ENCODE assay signal across 12 cellular contexts in the genomic region with DNA sequence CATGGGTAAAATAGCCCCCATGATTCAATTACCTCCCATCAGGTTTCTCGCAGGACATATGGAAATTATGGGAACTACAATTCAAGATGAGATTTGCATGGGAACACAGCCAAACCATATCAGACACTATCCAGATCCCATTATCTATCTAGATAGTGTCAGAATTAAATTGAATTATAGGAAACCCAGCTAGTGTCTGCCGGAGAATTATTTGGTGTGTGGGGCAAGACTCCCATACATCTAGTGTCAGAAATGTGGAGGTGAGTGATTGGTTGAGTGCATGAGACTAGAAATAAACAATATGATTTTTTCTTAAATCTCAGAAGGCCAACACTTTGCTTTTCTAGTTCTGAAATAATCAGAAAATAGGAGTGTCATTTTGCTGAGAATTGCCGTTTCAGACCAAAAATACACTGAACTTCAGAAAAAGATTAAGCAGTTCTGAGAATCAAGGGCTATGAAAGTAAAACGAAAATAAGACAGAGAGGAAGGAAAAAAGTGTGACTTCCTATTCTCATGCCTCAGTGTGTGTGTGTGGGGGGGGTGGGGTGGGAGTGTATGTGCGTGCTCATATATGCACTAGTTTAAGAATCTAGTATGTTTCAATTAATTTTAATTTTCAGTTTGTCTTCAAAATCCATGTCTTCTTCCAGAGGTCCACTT. TPM values are rescaled to one million over a fixed set of nuclear protein-coding genes. Genes with fewer than 3 reads are reported as not detected.
DNase-seq lines count a peak whose midpoint lies in the region; ATAC-seq and TF ChIP-seq lines count a peak whose summit lies in the region.
"Had no signal": no experiment of that assay in that cellular context is flagged by ENCODE, and none has a peak within 500 bp of the region (broad histone marks: within the 10 kb centered on the region; RNA-seq: fewer than 3 reads in every experiment).

No MANE protein-coding gene starts in this region.

- no peaks in the 10 kb centered on the region for H3K27me3 Mint-ChIP-seq in CD4-positive, CD25-positive, alpha-beta regulatory T cell
- no peaks in the 10 kb centered on the region for H3K27me3 Mint-ChIP-seq in activated CD8-positive, alpha-beta T cell treated with anti-CD3 and anti-CD28 coated beads, Interleukin-2, amount 10 ng/mL, durations not matched to agents 7 days and 5 days (ENCODE audit: low read depth)
- H3K27me3 Mint-ChIP-seq in MCF 10A (ENCODE audit: insufficient read depth, unreplicated experiment) = no peaks in the 10 kb centered on the region

- no peaks in the 10 kb centered on the region for H3K9me3 ChIP-seq in CD4-positive, CD25-positive, alpha-beta regulatory T cell (ENCODE audit: control insufficient read depth in 2 of 2, low read length in 2 of 2)
- H3K9me3 ChIP-seq in SJCRH30 (replicated peaks) = no peaks in the 10 kb centered on the region

- POLR2A ChIA-PET in activated CD8-positive, alpha-beta T cell treated with anti-CD3 and anti-CD28 coated beads, Interleukin-2, amount 10 ng/mL, durations not matched to agents 7 days and 5 days (lab: Charles Lee) = interaction anchor here (0.6 kb wide), 1 partner anchor 285 kb away, joined by 3 read pairs; no protein-coding TSS in a partner anchor
- POLR2A ChIA-PET in MCF 10A (lab: Yijun Ruan, JAX) = no interaction called here

- no peaks in the 10 kb centered on the region for H3K36me3 Mint-ChIP-seq in CD4-positive, CD25-positive, alpha-beta regulatory T cell
- H3K36me3 Mint-ChIP-seq in activated CD8-positive, alpha-beta T cell treated with anti-CD3 and anti-CD28 coated beads, Interleukin-2, amount 10 ng/mL, durations not matched to agents 7 days and 5 days (ENCODE audit: low read depth) = peaks cover 48% of the 10 kb centered on the region
- H3K36me3 Mint-ChIP-seq in MCF 10A (ENCODE audit: insufficient read depth, unreplicated experiment) = no peaks in the 10 kb centered on the region

- peaks cover 29 to 51% (median 41%) of the 10 kb centered on the region in 4 donors for H3K4me1 Mint-ChIP-seq in CD4-positive, CD25-positive, alpha-beta regulatory T cell
- H3K4me1 Mint-ChIP-seq in activated CD8-positive, alpha-beta T cell treated with anti-CD3 and anti-CD28 coated beads, Interleukin-2, amount 10 ng/mL, durations not matched to agents 7 days and 5 days (ENCODE audit: low read depth) = peaks cover 43% of the 10 kb centered on the region
- H3K4me1 Mint-ChIP-seq in MCF 10A (ENCODE audit: insufficient read depth, unreplicated experiment) = no peaks in the 10 kb centered on the region

- H3K4me3 Mint-ChIP-seq in CD4-positive, CD25-positive, alpha-beta regulatory T cell = peak overlapping the region; percentile 53 to 91 (median 78)
- H3K4me3 Mint-ChIP-seq in activated CD8-positive, alpha-beta T cell treated with anti-CD3 and anti-CD28 coated beads, Interleukin-2, amount 10 ng/mL, durations not matched to agents 7 days and 5 days = peak overlapping the region; percentile 35
- H3K4me3 Mint-ChIP-seq in MCF 10A (ENCODE audit: unreplicated experiment) = no peak overlapping the region

- intact Hi-C loops in MCF 10A (cut with micrococcal nuclease) = no loop called here

- CTCF ChIA-PET in activated CD8-positive, alpha-beta T cell treated with anti-CD3 and anti-CD28 coated beads, Interleukin-2, amount 10 ng/mL, durations not matched to agents 7 days and 5 days (lab: Charles Lee) = interaction anchor here (0.9 kb wide), 1 partner anchor 20 kb away, joined by 3 read pairs; no protein-coding TSS in a partner anchor
- CTCF ChIA-PET in MCF 10A (lab: Yijun Ruan, JAX) = no interaction called here

- H3K9me3 Mint-ChIP-seq in CD4-positive, CD25-positive, alpha-beta regulatory T cell = peaks cover 0 to 2% (median 0%) of the 10 kb centered on the region in 7 donors
- H3K9me3 Mint-ChIP-seq in activated CD8-positive, alpha-beta T cell treated with anti-CD3 and anti-CD28 coated beads, Interleukin-2, amount 10 ng/mL, durations not matched to agents 7 days and 5 days (ENCODE audit: insufficient read depth) = peaks cover 5% of the 10 kb centered on the region
- no peaks in the 10 kb centered on the region for H3K9me3 Mint-ChIP-seq in MCF 10A (ENCODE audit: unreplicated experiment)

- H3K27ac ChIP-seq in CD4-positive, CD25-positive, alpha-beta regulatory T cell (ENCODE audit: insufficient read depth, low read length, poor library complexity, severe bottlenecking) = peak overlapping the region; percentile 76
- no peak overlapping the region for H3K27ac ChIP-seq in SJCRH30
- H3K27ac ChIP-seq: KMS-11 had no signal

- DNase-seq in CD4-positive, CD25-positive, alpha-beta regulatory T cell = peak in 2 of 3 donors; percentile 24 to 92
- DNase-seq in activated CD8-positive, alpha-beta T cell treated with anti-CD3 and anti-CD28 coated beads, Interleukin-2, amount 10 ng/mL, durations not matched to agents 7 days and 5 days = no peak
- DNase-seq in MCF 10A (ENCODE audit: unreplicated experiment) (no peak), NCI-H446 (lab: John Stamatoyannopoulos, UW) (no peak), SJCRH30 (no peak)
- DNase-seq: GOT3, head of caudate nucleus had no signal

- no peaks in the 10 kb centered on the region for H3K27me3 ChIP-seq in CD4-positive, CD25-positive, alpha-beta regulatory T cell (ENCODE audit: control insufficient read depth, insufficient read depth, low read length)
- no peaks in the 10 kb centered on the region for H3K27me3 ChIP-seq in SJCRH30

- peaks cover 18% of the 10 kb centered on the region for H3K4me1 ChIP-seq in CD4-positive, CD25-positive, alpha-beta regulatory T cell (ENCODE audit: control insufficient read depth, insufficient read depth, low read length, poor library complexity, severe bottlenecking)
- H3K4me1 ChIP-seq in SJCRH30 = no peaks in the 10 kb centered on the region

- peak; percentile 87 to 91 for ATAC-seq in CD4-positive, CD25-positive, alpha-beta regulatory T cell (ENCODE audit: low read depth in 2 of 2)
- peak; percentile 62 for ATAC-seq in GM18909 (IDR thresholded peaks at IDR 0.05; ENCODE audit: poor library complexity, unreplicated experiment)
- ATAC-seq in HG02938 (IDR thresholded peaks at IDR 0.05; ENCODE audit: unreplicated experiment) = peak; percentile 58
- ATAC-seq in activated CD8-positive, alpha-beta T cell treated with anti-CD3 and anti-CD28 coated beads, Interleukin-2, amount 10 ng/mL, durations not matched to agents 7 days and 5 days = peak; percentile 84
- ATAC-seq in HG03442 (IDR thresholded peaks at IDR 0.05; ENCODE audit: unreplicated experiment) = no peak

- no peak for TF ChIP-seq CTCF in MCF 10A (IDR thresholded peaks at IDR 0.05; ENCODE audit: unreplicated experiment)

- peak overlapping the region; percentile 69 for H3K4me3 ChIP-seq in CD4-positive, CD25-positive, alpha-beta regulatory T cell (ENCODE audit: low read depth, low read length)
- H3K4me3 ChIP-seq in SJCRH30 = no peak overlapping the region

- BruUV-seq in MCF 10A (replicated peaks; lab: Mats Ljungman, UMichigan) = no TSS peak

- no peaks in the 10 kb centered on the region for H3K36me3 ChIP-seq in CD4-positive, CD25-positive, alpha-beta regulatory T cell (ENCODE audit: control insufficient read depth, insufficient read depth, low read length)
- H3K36me3 ChIP-seq in SJCRH30 = no peaks in the 10 kb centered on the region

- peak overlapping the region; percentile 88 to 96 (median 88) for H3K27ac Mint-ChIP-seq in CD4-positive, CD25-positive, alpha-beta regulatory T cell
- H3K27ac Mint-ChIP-seq in activated CD8-positive, alpha-beta T cell treated with anti-CD3 and anti-CD28 coated beads, Interleukin-2, amount 10 ng/mL, durations not matched to agents 7 days and 5 days = peak overlapping the region; percentile 87
- H3K27ac Mint-ChIP-seq in MCF 10A (ENCODE audit: low read depth, unreplicated experiment) = no peak overlapping the region

RNA-seq across cellular contexts. Expression of a gene that starts 21.3 kb away (rescaled TPM):
- total RNA-seq in CD4-positive, CD25-positive, alpha-beta regulatory T cell = 0.72 TPM
- under 1 TPM in 3 of 4 donors, not detected in 1; 0.37 to 0.77 (median 0.49) TPM for polyA plus RNA-seq in CD4-positive, CD25-positive, alpha-beta regulatory T cell
- total RNA-seq in activated CD8-positive, alpha-beta T cell treated with anti-CD3 and anti-CD28 coated beads, Interleukin-2, amount 10 ng/mL, durations not matched to agents 7 days and 5 days = not detected
- total RNA-seq in MCF 10A (2022) = not detected in 2 replicates
- not detected in 2 replicates for total RNA-seq in SJCRH30 (2014; rRNA removed; shearing (Covaris generic))
- total RNA-seq: activated CD8-positive, alpha-beta memory T cell treated with anti-CD3 and anti-CD28 coated beads for 36 hours had no signal

Comparison
In these comparisons a context has a peak if more than half of its experiments do, and no peak if none do; other contexts are left out.
1. DNase-seq: peak in CD4-positive, CD25-positive, alpha-beta regulatory T cell (2 of 3); none in activated CD8-positive, alpha-beta T cell treated with anti-CD3 and anti-CD28 coated beads, Interleukin-2, amount 10 ng/mL, durations not matched to agents 7 days and 5 days (single experiment), MCF 10A (single experiment), NCI-H446 (0 of 2) and SJCRH30 (0 of 2).